20 cellular contexts compared by ENCODE assay signal in genomic region chr3:191327526-191327925, GRCh38. TPM values are rescaled to one million over a fixed set of nuclear protein-coding genes. Genes with fewer than 3 reads are reported as not detected.
"Had no signal": no experiment of that assay in that cellular context is flagged by ENCODE, and none has a peak within 500 bp of the region (broad histone marks: within the 10 kb centered on the region; RNA-seq: fewer than 3 reads in every experiment).

No MANE protein-coding gene starts in this region.

- H3K36me3 ChIP-seq: cardiac muscle cell, lower lobe of right lung, suprapubic skin, transverse colon, vagina had no signal

- DNase-seq: activated CD4-positive, alpha-beta T cell treated with anti-CD3 and anti-CD28 coated beads, Interleukin-2, amount 10 ng/mL, durations not matched to agents 7 days and 5 days; activated CD8-positive, alpha-beta T cell treated with anti-CD3 and anti-CD28 coated beads, Interleukin-2, amount 10 ng/mL, durations not matched to agents 7 days and 5 days; activated naive CD4-positive, alpha-beta T cell treated with Interleukin-2 at 50 U/mL for 16 hours; activated naive CD8-positive, alpha-beta T cell treated with anti-CD3 and anti-CD28 coated beads, Interleukin-2, amount 10 ng/mL, durations not matched to agents 7 days and 5 days; activated T-cell treated with anti-CD3 and anti-CD28 coated beads, Interleukin-2, amount 50 U/mL, for 24 hours; effector memory CD4-positive, alpha-beta T cell; left cardiac atrium; lower lobe of right lung; midbrain; stimulated activated CD4-positive, alpha-beta T cell treated with anti-CD3 and anti-CD28 coated beads, Interleukin-2, amount 100 ng/mL, for 24 hours; T1000; transverse colon had no signal

- H3K36me3 Mint-ChIP-seq: activated naive CD8-positive, alpha-beta T cell treated with anti-CD3 and anti-CD28 coated beads, Interleukin-2, amount 10 ng/mL, durations not matched to agents 7 days and 5 days had no signal

- H3K9me3 ChIP-seq: lower lobe of right lung, suprapubic skin, transverse colon, vagina had no signal

- H3K27ac ChIP-seq: cardiac muscle cell, lower lobe of right lung had no signal

- H3K9me3 Mint-ChIP-seq: activated CD4-positive, alpha-beta T cell treated with anti-CD3 and anti-CD28 coated beads, Interleukin-2, amount 10 ng/mL, durations not matched to agents 7 days and 5 days; activated T-cell treated with anti-CD3 and anti-CD28 coated beads, Interleukin-2, amount 50 U/mL, for 24 hours; activated T-helper 2 cell treated with anti-CD3 and anti-CD28 coated beads, Interferon-gamma antibody, Interleukin-2, Interleukin-4, amounts not matched to agents 10 μg/mL and 5 μg/mL and 100 μg/mL, durations not matched to agents 14 hours and 24 hours and 36 hours had no signal

- H3K27me3 ChIP-seq: cardiac muscle cell, hepatocyte, suprapubic skin, transverse colon, vagina had no signal

- H3K4me3 Mint-ChIP-seq: activated naive CD8-positive, alpha-beta T cell treated with anti-CD3 and anti-CD28 coated beads, Interleukin-2, amount 10 ng/mL, durations not matched to agents 7 days and 5 days; activated T-cell treated with anti-CD3 and anti-CD28 coated beads, Interleukin-2, amount 50 U/mL, for 24 hours; dendritic cell treated with granulocyte-macrophage colony-stimulating factor and Interleukin-4, amounts not matched to agents 40 ng/mL and 50 ng/mL, for 4 days; stimulated activated naive CD8-positive, alpha-beta T cell treated with anti-CD3 and anti-CD28 coated beads, Interleukin-15, Interleukin-2, amounts not matched to agents 100 ng/mL and 50 ng/mL, for 24 hours had no signal

- H3K27ac Mint-ChIP-seq: activated CD8-positive, alpha-beta T cell treated with anti-CD3 and anti-CD28 coated beads, Interleukin-2, amount 10 ng/mL, durations not matched to agents 7 days and 5 days; activated naive CD8-positive, alpha-beta T cell treated with anti-CD3 and anti-CD28 coated beads, Interleukin-2, amount 10 ng/mL, durations not matched to agents 7 days and 5 days; activated T-cell treated with anti-CD3 and anti-CD28 coated beads, Interleukin-2, amount 50 U/mL, for 24 hours; dendritic cell treated with granulocyte-macrophage colony-stimulating factor and Interleukin-4, amounts not matched to agents 40 ng/mL and 50 ng/mL, for 4 days; stimulated activated naive CD8-positive, alpha-beta T cell treated with anti-CD3 and anti-CD28 coated beads, Interleukin-15, Interleukin-2, amounts not matched to agents 100 ng/mL and 50 ng/mL, for 24 hours had no signal

- H3K4me3 ChIP-seq: cardiac muscle cell, hepatocyte, lower lobe of right lung, suprapubic skin, transverse colon, vagina had no signal

- ATAC-seq: activated CD8-positive, alpha-beta T cell treated with anti-CD3 and anti-CD28 coated beads, Interleukin-2, amount 10 ng/mL, durations not matched to agents 7 days and 5 days; left cardiac atrium; lower lobe of right lung had no signal

RNA-seq across cellular contexts. Expression of gene UTS2B, which starts 2.8 kb away (rescaled TPM):
- total RNA-seq: activated CD8-positive, alpha-beta T cell treated with anti-CD3 and anti-CD28 coated beads, Interleukin-2, amount 10 ng/mL, durations not matched to agents 7 days and 5 days; activated naive CD8-positive, alpha-beta T cell treated with anti-CD3 and anti-CD28 coated beads, Interleukin-2, amount 10 ng/mL, durations not matched to agents 7 days and 5 days; cardiac muscle cell; T-helper 1 cell treated with Interleukin-12 subunit alpha and Interleukin-12 subunit beta and Interleukin-4 antibody, amounts not matched to agents 30 ng/mL and 1 ng/mL, for 36 hours had no signal
